In genomic region chr6:31354788-31355539, GRCh38 we compare ENCODE assay signal across 10 cellular contexts. TPM values are rescaled to one million over a fixed set of nuclear protein-coding genes. Genes with fewer than 3 reads are reported as not detected.
DNase-seq lines count a peak whose midpoint lies in the region; ATAC-seq, FAIRE-seq and TF ChIP-seq lines count a peak whose summit lies in the region.
"Had no signal": no experiment of that assay in that cellular context is flagged by ENCODE, and none has a peak within 500 bp of the region (broad histone marks: within the 10 kb centered on the region; RNA-seq: fewer than 3 reads in every experiment).

No MANE protein-coding gene starts in this region.

- 49 to 70% methylated on average over 4 of the region's 11 CpGs for WGBS in esophagus squamous epithelium, 2 donors
- WGBS in small intestine, 3 donors, result 37 to 60% (median 43%) methylated on average over 11 of the region's 11 CpGs
- WGBS in body of pancreas, 2 donors, result 58 to 83% methylated on average over 8 to 11 of the region's 11 CpGs
- WGBS in H9 (ENCODE audit: extremely low coverage, insufficient read length, low lambda C conversion rate), result no CpG with 5 or more reads among the region's 11 CpGs

- H3K79me1 ChIP-seq in H9 (ENCODE audit: insufficient read depth, low read depth, low read length, poor library complexity, severe bottlenecking), result no peaks in the 10 kb centered on the region

- no peak for FAIRE-seq in small intestine (lab: Jason Lieb, UNC)
- FAIRE-seq: frontal cortex had no signal

- no peak overlapping the region for H3K23ac ChIP-seq in H9 (ENCODE audit: insufficient read length, low read depth, low read length)

- H3K36me3 ChIP-seq in esophagus squamous epithelium (peaks cover 0 to 28% (median 9%) of the 10 kb centered on the region in 3 donors), small intestine (ENCODE audit: control insufficient read depth in 2 of 2, insufficient read depth in 2 of 2, low read length in 2 of 2) (peaks cover 13 to 17% of the 10 kb centered on the region in 2 donors), body of pancreas (replicated peaks in 1 of 2; ENCODE audit: insufficient read depth in 1 of 2, low read depth in 2 of 2) (no peaks in the 10 kb centered on the region)

- no peak for ATAC-seq in activated CD4-positive, alpha-beta T cell treated with anti-CD3 and anti-CD28 coated beads for 36 hours
- no peak for ATAC-seq in T-helper 17 cell
- ATAC-seq in body of pancreas, result no peak

- peak overlapping the region; percentile 98 for H3K4me3 Mint-ChIP-seq in activated CD4-positive, alpha-beta T cell treated with anti-CD3 and anti-CD28 coated beads for 36 hours
- H3K4me3 Mint-ChIP-seq in T-helper 17 cell (peak overlapping the region; percentile 91), H9 (peak overlapping the region in 1 of 2 experiments; percentile 74; a peak in 1 of 5 replicates)

- DNase-seq in activated CD4-positive, alpha-beta T cell treated with anti-CD3 and anti-CD28 coated beads for 36 hours, result no peak
- no peak for DNase-seq in activated CD4-positive, alpha-beta T cell treated with anti-CD3 and anti-CD28 coated beads, Interleukin-2, amount 50 U/mL, for 4 hours
- DNase-seq in T-helper 17 cell, result no peak
- no peak for DNase-seq in esophagus squamous epithelium (lab: John Stamatoyannopoulos, UW)
- DNase-seq in small intestine, result no peak
- DNase-seq in body of pancreas, result no peak
- no peak for DNase-seq in NCI-H2171 (lab: John Stamatoyannopoulos, UW)
- no peak for DNase-seq in H9
- DNase-seq: 8988T had no signal

- intact Hi-C loops in activated CD4-positive, alpha-beta T cell treated with anti-CD3 and anti-CD28 coated beads for 36 hours (cut with DNase I, micrococcal nuclease), result loop anchor here (5.0 to 10.0 kb wide), 5 partner anchors 47 to 1413 kb away; partner anchors contain the start of genes FLOT1 (in 1 of the 2), HLA-A (in 1 of the 2), IER3 (in 1 of the 2) and LTA (in 1 of the 2)
- intact Hi-C loops in esophagus squamous epithelium (cut with DNase I) (loop anchor here (5.0 kb wide), 1 partner anchor 88 kb away; no protein-coding TSS in a partner anchor), body of pancreas (cut with DNase I) (no loop called here)

- H2BK5ac ChIP-seq in H9 (ENCODE audit: insufficient read length, low read length), result no peak overlapping the region

- H3K36me3 Mint-ChIP-seq in activated CD4-positive, alpha-beta T cell treated with anti-CD3 and anti-CD28 coated beads for 36 hours (ENCODE audit: low read depth), result peaks cover 47% of the 10 kb centered on the region
- peaks cover 29% of the 10 kb centered on the region for H3K36me3 Mint-ChIP-seq in T-helper 17 cell (ENCODE audit: low read depth)
- H3K36me3 Mint-ChIP-seq in H9 (ENCODE audit: insufficient read depth in 1 of 3, low read depth in 3 of 3), result peaks cover 6 to 18% (median 10%) of the 10 kb centered on the region in 3 experiments

- H3K9ac ChIP-seq in H9 (ENCODE audit: extremely low read depth, insufficient read length, low read length), result no peak overlapping the region

- H2BK20ac ChIP-seq in H9 (ENCODE audit: low read depth, low read length, poor library complexity, severe bottlenecking), result no peak overlapping the region

- H3K27ac Mint-ChIP-seq in activated CD4-positive, alpha-beta T cell treated with anti-CD3 and anti-CD28 coated beads for 36 hours, result peak overlapping the region; percentile 84
- H3K27ac Mint-ChIP-seq in T-helper 17 cell (peak overlapping the region; percentile 100), H9 (no peak overlapping the region)

- H3K27me3 ChIP-seq in esophagus squamous epithelium, result no peaks in the 10 kb centered on the region
- no peaks in the 10 kb centered on the region for H3K27me3 ChIP-seq in small intestine (ENCODE audit: control insufficient read depth in 2 of 2, insufficient read depth in 2 of 2, low read length in 2 of 2)
- no peaks in the 10 kb centered on the region for H3K27me3 ChIP-seq in body of pancreas
- peaks cover 3% of the 10 kb centered on the region; the same call in 1 of the 2 replicates for H3K27me3 ChIP-seq in H9 (ENCODE audit: insufficient read depth, low read length)

- H4K5ac ChIP-seq in H9 (ENCODE audit: insufficient read length, low read depth, low read length), result no peak overlapping the region

- no peaks in the 10 kb centered on the region for H3K79me2 ChIP-seq in H9 (ENCODE audit: insufficient read depth, low read length)

- H3K27me3 Mint-ChIP-seq in activated CD4-positive, alpha-beta T cell treated with anti-CD3 and anti-CD28 coated beads for 36 hours, result no peaks in the 10 kb centered on the region
- H3K27me3 Mint-ChIP-seq in T-helper 17 cell (no peaks in the 10 kb centered on the region), H9 (ENCODE audit: low read depth) (peaks cover 97% of the 10 kb centered on the region)

- H3K4me1 ChIP-seq in esophagus squamous epithelium (peaks cover 13 to 27% (median 16%) of the 10 kb centered on the region in 3 donors), small intestine (ENCODE audit: control insufficient read depth in 2 of 2, insufficient read depth in 1 of 2, low read depth in 1 of 2, low read length in 1 of 2) (peaks cover 0 to 2% of the 10 kb centered on the region in 2 donors), body of pancreas (peaks cover 10% of the 10 kb centered on the region), H9 (ENCODE audit: insufficient read depth, low read length) (no peaks in the 10 kb centered on the region)

- no peak overlapping the region for H3K4me2 ChIP-seq in H9 (ENCODE audit: insufficient read depth, insufficient read length, low read length)

- TF ChIP-seq CTCF in esophagus squamous epithelium (IDR thresholded peaks at IDR 0.05) (no peak), body of pancreas (IDR thresholded peaks at IDR 0.05) (no peak), H9 (conservative IDR thresholded peaks at IDR 0.05) (no peak)

- no peak overlapping the region for H3K18ac ChIP-seq in H9 (ENCODE audit: insufficient read length, low read depth, low read length)

- H3K56ac ChIP-seq in H9 (ENCODE audit: insufficient read length, low read depth, low read length), result no peak overlapping the region

- TF ChIP-seq POLR2A in esophagus squamous epithelium (IDR thresholded peaks at IDR 0.05) (no peak), body of pancreas (IDR thresholded peaks at IDR 0.05) (no peak)

- H3K27ac ChIP-seq in esophagus squamous epithelium (peak overlapping the region in 1 of 4 donors; percentile 30), small intestine (ENCODE audit: low read depth in 1 of 2, low read length in 1 of 2) (peak overlapping the region in 1 of 2 donors; percentile 6), body of pancreas (no peak overlapping the region), H9 (ENCODE audit: insufficient read length, low read depth, low read length) (no peak overlapping the region)

- H3K4ac ChIP-seq in H9 (ENCODE audit: low read depth, low read length), result no peak overlapping the region

- no peak overlapping the region for H3K14ac ChIP-seq in H9 (ENCODE audit: insufficient read depth, low read length)

- H2BK120ac ChIP-seq in H9 (ENCODE audit: low read depth, low read length, poor library complexity, severe bottlenecking), result no peak overlapping the region

- H2AK5ac ChIP-seq in H9 (ENCODE audit: insufficient read length, low read length), result no peak overlapping the region

- H3T11ph ChIP-seq in H9 (ENCODE audit: low read length), result no peak overlapping the region

- no peak overlapping the region for H2BK15ac ChIP-seq in H9 (ENCODE audit: low read depth, low read length)

- H3K23me2 ChIP-seq in H9 (ENCODE audit: insufficient read length, low read depth, low read length, poor library complexity, severe bottlenecking), result no peaks in the 10 kb centered on the region

- no peaks in the 10 kb centered on the region for H3K9me3 Mint-ChIP-seq in activated CD4-positive, alpha-beta T cell treated with anti-CD3 and anti-CD28 coated beads for 36 hours (ENCODE audit: low read depth)
- H3K9me3 Mint-ChIP-seq in H9, result no peaks in the 10 kb centered on the region

- H3K4me3 ChIP-seq in esophagus squamous epithelium (peak overlapping the region in 3 of 4 donors; percentile 71 to 75 (median 72)), small intestine (ENCODE audit: low read depth in 1 of 2, low read length in 2 of 2) (peak overlapping the region; percentile 48 to 95), body of pancreas (peak overlapping the region in 1 of 2 donors; percentile 2)

- H3K9me3 ChIP-seq in T-helper 17 cell (ENCODE audit: control insufficient read depth, low read length, poor library complexity, severe bottlenecking) (no peaks in the 10 kb centered on the region), esophagus squamous epithelium (no peaks in the 10 kb centered on the region), small intestine (ENCODE audit: control insufficient read depth, low read depth) (no peaks in the 10 kb centered on the region), body of pancreas (no peaks in the 10 kb centered on the region), H9 (ENCODE audit: control insufficient read depth, low read depth, low read length) (no peaks in the 10 kb centered on the region)

- no peak overlapping the region for H2BK12ac ChIP-seq in H9 (ENCODE audit: insufficient read length, low read depth, low read length)

- no peaks in the 10 kb centered on the region for H4K20me1 ChIP-seq in H9 (ENCODE audit: control insufficient read depth, insufficient read depth, insufficient read length)

- POLR2A ChIA-PET in activated CD4-positive, alpha-beta T cell treated with anti-CD3 and anti-CD28 coated beads for 36 hours (lab: Charles Lee), result interaction anchor here (0.6 to 1.6 kb wide), 4 partner anchors 9 to 638 kb away, joined by 3 read pairs; partner anchors contain the start of gene MDC1

- H2AFZ ChIP-seq in H9 (ENCODE audit: low read length), result no peak overlapping the region

- H4K8ac ChIP-seq in H9 (replicated peaks; ENCODE audit: insufficient read length, low read depth, low read length), result no peak overlapping the region

- CTCF ChIA-PET in activated CD4-positive, alpha-beta T cell treated with anti-CD3 and anti-CD28 coated beads for 36 hours (lab: Charles Lee), result interaction anchor here (0.8 kb wide), 1 partner anchor 157 kb away, joined by 4 read pairs; no protein-coding TSS in a partner anchor

- peaks cover 68% of the 10 kb centered on the region for H3K4me1 Mint-ChIP-seq in activated CD4-positive, alpha-beta T cell treated with anti-CD3 and anti-CD28 coated beads for 36 hours
- H3K4me1 Mint-ChIP-seq in T-helper 17 cell, result peaks cover 73% of the 10 kb centered on the region
- H3K4me1 Mint-ChIP-seq in H9, result peaks cover 4 to 8% of the 10 kb centered on the region in 2 experiments

- no peak overlapping the region for H4K91ac ChIP-seq in H9 (ENCODE audit: insufficient read length, low read depth, low read length)

RNA-seq across cellular contexts. Expression of gene HLA-B, which starts 2.0 kb away (rescaled TPM):
- total RNA-seq in activated CD4-positive, alpha-beta T cell treated with anti-CD3 and anti-CD28 coated beads for 36 hours, result 1,000 to 10,000 TPM; 2,101 to 2,412 TPM
- total RNA-seq in T-helper 17 cell (1,000 to 10,000 TPM; 7,013 to 7,159 TPM), esophagus squamous epithelium (1,000 to 10,000 TPM in 1 of 4 donors, 100 to 1,000 TPM in 3; 193 to 1,414 (median 554) TPM), body of pancreas (100 to 1,000 TPM; 316 to 342 TPM), H9 (2021) (68.6 and 70.7 TPM in 2 replicates)
- polyA plus RNA-seq in small intestine, result 1,000 to 10,000 TPM in 2 of 3 donors, 100 to 1,000 TPM in 1; 569 to 2,421 (median 1,749) TPM

RNA-seq across cellular contexts. Expression of gene MICA, which starts 48.4 kb away (rescaled TPM):
- 1 to 10 TPM; 6.3 to 7.1 TPM for total RNA-seq in activated CD4-positive, alpha-beta T cell treated with anti-CD3 and anti-CD28 coated beads for 36 hours
- 10 to 100 TPM; 11.2 to 11.5 TPM for total RNA-seq in T-helper 17 cell
- 10 to 100 TPM in 1 of 4 donors, 1 to 10 TPM in 3; 7.5 to 10.1 (median 8.8) TPM for total RNA-seq in esophagus squamous epithelium
- polyA plus RNA-seq in small intestine, result 10 to 100 TPM; 12.5 to 28.6 (median 26.2) TPM
- 10 to 100 TPM in 1 of 2 donors, 1 to 10 TPM in 1; 8.3 to 10.9 TPM for total RNA-seq in body of pancreas
- total RNA-seq in H9 (2021), result 8.5 and 8.8 TPM in 2 replicates

Comparison
In these comparisons a context has a peak if more than half of its experiments do, and no peak if none do; other contexts are left out.
1. H3K27ac Mint-ChIP-seq: peak in activated CD4-positive, alpha-beta T cell treated with anti-CD3 and anti-CD28 coated beads for 36 hours (single experiment) and T-helper 17 cell (single experiment); none in H9 (0 of 3).